In the genomic region with DNA sequence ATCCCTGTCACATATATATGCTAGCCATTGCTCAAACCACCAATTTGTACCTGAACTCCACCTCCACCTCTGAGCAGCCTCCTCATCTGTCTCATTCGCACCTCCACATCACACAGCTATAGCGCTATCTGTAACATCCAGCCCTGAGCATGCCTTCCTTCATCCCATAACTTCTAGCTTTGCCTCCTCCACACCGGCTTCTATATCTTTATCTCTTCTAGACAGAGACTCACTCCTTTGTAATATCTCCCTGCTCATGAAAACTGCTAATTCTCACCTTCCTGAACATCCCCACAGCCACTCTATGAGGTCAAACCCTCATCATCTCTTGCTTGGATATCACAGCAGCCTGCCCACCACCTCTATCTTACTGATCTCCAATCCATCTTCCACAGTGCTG, we compare ENCODE assay signal across 19 cellular contexts.
"Had no signal": no experiment of that assay in that cellular context is flagged by ENCODE, and none has a peak within 500 bp of the region (broad histone marks: within the 10 kb centered on the region; RNA-seq: fewer than 3 reads in every experiment).

No MANE protein-coding gene starts in this region.

- ATAC-seq: psoas muscle; right cardiac atrium; right lobe of liver; stimulated activated effector memory CD8-positive, alpha-beta T cell treated with anti-CD3 and anti-CD28 coated beads, Interleukin-12 subunit alpha, Interleukin-12 subunit beta, amount 100 ng/mL, for 72 hours; stimulated activated naive B cell treated with anti-CD40 and anti-IgM and Interleukin-4, amounts not matched to agents 10 μg/mL and 1 μg/mL and 100 μg/mL, for 72 hours had no signal

- DNase-seq: occipital lobe; ovary; posterior cingulate gyrus; psoas muscle; right cardiac atrium; right lobe of liver; sigmoid colon; small intestine; stimulated activated CD4-positive, alpha-beta T cell treated with anti-CD3 and anti-CD28 coated beads, Interleukin-15, amount 100 ng/mL, for 24 hours; stimulated activated CD4-positive, alpha-beta T cell treated with anti-CD3 and anti-CD28 coated beads, Interleukin-2, amount 100 ng/mL, for 24 hours; stimulated activated CD4-positive, alpha-beta T cell treated with anti-CD3 and anti-CD28 coated beads, Interleukin-2, amount 100 ng/mL, for 48 hours; stimulated activated CD4-positive, alpha-beta T cell treated with anti-CD3 and anti-CD28 coated beads, Interleukin-4, amount 100 ng/mL, for 24 hours; stimulated activated naive B cell treated with anti-CD40 and anti-IgM and Interleukin-4, amounts not matched to agents 10 μg/mL and 1 μg/mL and 100 μg/mL, for 72 hours; stimulated activated naive CD4-positive, alpha-beta T cell treated with Interleukin-2 at 50 U/mL for 16 hours; stomach; thyroid gland; trophoblast cell; upper lobe of left lung had no signal
